14 cellular contexts compared by ENCODE assay signal in genomic region chr2:1739961-1740713, GRCh38. TPM values are rescaled to one million over a fixed set of nuclear protein-coding genes. Genes with fewer than 3 reads are reported as not detected.
A peak's percentile ranks its signal among the peaks of the same experiment; 100 is the strongest.
DNase-seq lines count a peak whose midpoint lies in the region; ATAC-seq and TF ChIP-seq lines count a peak whose summit lies in the region.
"Had no signal": no experiment of that assay in that cellular context is flagged by ENCODE, and none has a peak within 500 bp of the region (broad histone marks: within the 10 kb centered on the region; RNA-seq: fewer than 3 reads in every experiment).

No MANE protein-coding gene starts in this region.

- peaks cover 7 to 41% (median 38%) of the 10 kb centered on the region in 11 experiments; a peak in 21 of 22 replicates for H3K9me3 ChIP-seq in BLaER1 treated with 17β-estradiol and CSF1 and Interleukin-3, amounts not matched to agents 10 nM and 100 nM (replicated peaks in 1 of 11)
- H3K9me3 ChIP-seq in SK-N-MC (ENCODE audit: low read depth, low read length) (peaks cover 5% of the 10 kb centered on the region; the same call in 1 of the 2 replicates), sigmoid colon (no peaks in the 10 kb centered on the region)
- H3K9me3 ChIP-seq: body of pancreas had no signal

- peaks cover 37 to 48% (median 42%) of the 10 kb centered on the region in 10 experiments for H3K4me1 ChIP-seq in BLaER1 treated with 17β-estradiol and CSF1 and Interleukin-3, amounts not matched to agents 10 nM and 100 nM
- peaks cover 0 to 81% (median 66%) of the 10 kb centered on the region in 4 donors for H3K4me1 ChIP-seq in sigmoid colon

- H3K9ac ChIP-seq in BLaER1 treated with 17β-estradiol and CSF1 and Interleukin-3, amounts not matched to agents 10 nM and 100 nM = peak overlapping the region in 10 of 11 experiments; percentile 2 to 93 (median 34); a peak in 11 of 22 replicates
- H3K9ac ChIP-seq in SK-N-MC (ENCODE audit: insufficient read length) = no peak overlapping the region

- no peak for ATAC-seq in HG03175 (IDR thresholded peaks at IDR 0.05; ENCODE audit: unreplicated experiment)
- no peak for ATAC-seq in GM21515 (IDR thresholded peaks at IDR 0.05; ENCODE audit: unreplicated experiment)
- no peak for ATAC-seq in GM21390 (IDR thresholded peaks at IDR 0.05; ENCODE audit: unreplicated experiment)
- no peak for ATAC-seq in HG03520 (IDR thresholded peaks at IDR 0.05; ENCODE audit: unreplicated experiment)
- ATAC-seq: body of pancreas, Panc1 had no signal

- H4K20me1 ChIP-seq in BLaER1 treated with 17β-estradiol and CSF1 and Interleukin-3, amounts not matched to agents 10 nM and 100 nM = peaks cover 19 to 77% (median 48%) of the 10 kb centered on the region in 11 experiments; a peak in 21 of 22 replicates

- H3K27me3 ChIP-seq in BLaER1 treated with 17β-estradiol and CSF1 and Interleukin-3, amounts not matched to agents 10 nM and 100 nM = no peaks in the 10 kb centered on the region
- H3K27me3 ChIP-seq in sigmoid colon = no peaks in the 10 kb centered on the region

- DNase-seq in SK-N-MC (ENCODE audit: low read depth, low spot score) (no peak), hepatic stellate cell (ENCODE audit: low spot score) (peak; percentile 55), sigmoid colon (peak; percentile 69)
- DNase-seq: activated T-cell treated with anti-CD3 and anti-CD28 coated beads, Interleukin-2, amount 50 U/mL, for 24 hours; body of pancreas; NCI-H2081; stimulated activated CD4-positive, alpha-beta T cell treated with anti-CD3 and anti-CD28 coated beads, Interleukin-2, amount 100 ng/mL, for 48 hours had no signal

- peak overlapping the region in 3 of 10 experiments; percentile 25 to 84 (median 39); a peak in 4 of 20 replicates for H3K4me3 ChIP-seq in BLaER1 treated with 17β-estradiol and CSF1 and Interleukin-3, amounts not matched to agents 10 nM and 100 nM
- H3K4me3 ChIP-seq in SK-N-MC (no peak overlapping the region), sigmoid colon (peak overlapping the region in 1 of 4 donors; percentile 9)
- H3K4me3 ChIP-seq: body of pancreas had no signal

- H3K36me3 ChIP-seq in BLaER1 treated with 17β-estradiol and CSF1 and Interleukin-3, amounts not matched to agents 10 nM and 100 nM = peaks cover 0 to 73% (median 60%) of the 10 kb centered on the region in 11 experiments; a peak in 20 of 22 replicates
- H3K36me3 ChIP-seq in SK-N-MC (ENCODE audit: insufficient read depth, low read length) = peaks cover 44% of the 10 kb centered on the region
- H3K36me3 ChIP-seq in sigmoid colon = no peaks in the 10 kb centered on the region

- no peak for TF ChIP-seq EP300 in sigmoid colon (IDR thresholded peaks at IDR 0.05)

- WGBS in sigmoid colon, 2 donors = 79 to 86% methylated on average over 22 of the region's 22 CpGs

- TF ChIP-seq CTCF in sigmoid colon (IDR thresholded peaks at IDR 0.05) = no peak

- intact Hi-C loops in sigmoid colon (cut with DNase I) = no loop called here

- TF ChIP-seq POLR2A in sigmoid colon (IDR thresholded peaks at IDR 0.05) = no peak

- peak overlapping the region in 10 of 11 experiments; percentile 14 to 93 (median 48); a peak in 17 of 22 replicates for H3K27ac ChIP-seq in BLaER1 treated with 17β-estradiol and CSF1 and Interleukin-3, amounts not matched to agents 10 nM and 100 nM
- peak overlapping the region; percentile 31; the same call in 1 of the 2 replicates for H3K27ac ChIP-seq in SK-N-MC
- peak overlapping the region; percentile 43 to 100 (median 99) for H3K27ac ChIP-seq in sigmoid colon
- H3K27ac ChIP-seq: body of pancreas had no signal

- peak overlapping the region; percentile 82 to 94 (median 88) for H3K4me2 ChIP-seq in BLaER1 treated with 17β-estradiol and CSF1 and Interleukin-3, amounts not matched to agents 10 nM and 100 nM

RNA-seq across cellular contexts. Expression of gene PXDN, which starts 4.2 kb away (rescaled TPM):
- 100 to 1,000 TPM in 1 of 4 donors, 10 to 100 TPM in 3; 34.4 to 126 (median 48.3) TPM for total RNA-seq in sigmoid colon
- polyA plus RNA-seq in sigmoid colon = 10 to 100 TPM in 1 of 3 donors, 1 to 10 TPM in 2; 1.2 to 13.6 (median 1.8) TPM
- polyA plus RNA-seq: CD14-positive monocyte had no signal

Comparison
In these comparisons a context has a peak if more than half of its experiments do, and no peak if none do; other contexts are left out.
1. H3K27ac ChIP-seq: peak in every context shown above with its lines; median percentile 99 in sigmoid colon; 48 in BLaER1 treated with 17β-estradiol and CSF1 and Interleukin-3, amounts not matched to agents 10 nM and 100 nM; 31 in SK-N-MC.